Comparison of ENCODE assay signal across 9 cellular contexts in the genomic region with DNA sequence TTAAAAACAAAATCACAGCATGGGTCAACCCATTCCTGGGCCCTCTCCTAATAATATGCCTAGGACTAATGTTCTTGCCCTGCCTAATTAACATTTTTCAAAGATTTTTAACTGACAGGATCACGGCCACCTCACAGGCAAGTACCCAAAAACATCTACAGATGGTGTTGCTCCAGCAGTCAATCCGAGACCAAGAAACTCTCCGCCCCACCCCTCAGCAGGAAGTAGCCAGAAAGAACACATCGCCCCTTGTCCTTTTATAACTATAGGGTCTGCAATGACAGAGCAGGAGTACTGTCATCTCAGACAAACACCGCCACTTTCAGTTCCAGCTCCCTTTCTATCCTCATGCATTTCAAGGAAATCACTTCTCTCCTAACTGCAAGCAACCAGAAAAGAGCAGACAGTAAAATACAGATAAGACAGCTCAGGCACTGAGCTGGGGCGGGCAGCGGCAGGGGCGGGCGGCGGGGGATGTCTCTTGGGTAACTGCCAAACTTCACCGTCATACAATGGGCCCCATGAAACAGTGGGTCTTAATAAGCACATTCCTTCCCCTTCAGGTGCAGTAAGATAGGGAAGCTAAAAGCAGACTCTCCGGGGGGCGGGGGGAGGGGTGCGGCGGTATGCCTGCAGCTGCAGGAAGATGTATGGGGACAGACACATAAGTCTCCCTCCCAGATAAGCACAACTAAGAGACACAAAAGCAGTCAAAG.
DNase-seq lines count a peak whose midpoint lies in the region; ATAC-seq, FAIRE-seq and TF ChIP-seq lines count a peak whose summit lies in the region.
"Had no signal": no experiment of that assay in that cellular context is flagged by ENCODE, and none has a peak within 500 bp of the region (broad histone marks: within the 10 kb centered on the region; RNA-seq: fewer than 3 reads in every experiment).

No MANE protein-coding gene starts in this region.

- peak overlapping the region; percentile 83 for H3K4me3 Mint-ChIP-seq in activated naive CD8-positive, alpha-beta T cell
- H3K4me3 Mint-ChIP-seq in neural crest cell: peak overlapping the region; percentile 70

- no peaks in the 10 kb centered on the region for H3K9me3 ChIP-seq in KOPT-K1 (ENCODE audit: insufficient read depth, low read length, poor library complexity, severe bottlenecking)

- TF ChIP-seq POLR2A in GM12891 (IDR thresholded peaks at IDR 0.05; ENCODE audit: low read depth, low read length): no peak

- H3K36me3 ChIP-seq in KOPT-K1 (ENCODE audit: insufficient read depth, low read length): no peaks in the 10 kb centered on the region

- no peaks in the 10 kb centered on the region for H3K27me3 Mint-ChIP-seq in activated naive CD8-positive, alpha-beta T cell
- no peaks in the 10 kb centered on the region for H3K27me3 Mint-ChIP-seq in neural crest cell (ENCODE audit: low read depth)

- no peak for TF ChIP-seq CTCF in neural crest cell (conservative IDR thresholded peaks at IDR 0.05)

- peak overlapping the region; percentile 70 for H3K27ac ChIP-seq in KOPT-K1 (ENCODE audit: low read depth, low read length, poor library complexity, severe bottlenecking)
- H3K27ac ChIP-seq: HL-60 had no signal

- no peaks in the 10 kb centered on the region for H3K36me3 Mint-ChIP-seq in activated naive CD8-positive, alpha-beta T cell
- no peaks in the 10 kb centered on the region for H3K36me3 Mint-ChIP-seq in neural crest cell (ENCODE audit: low read depth)

- H3K4me1 Mint-ChIP-seq in activated naive CD8-positive, alpha-beta T cell (ENCODE audit: low read depth): peaks cover 10% of the 10 kb centered on the region
- peaks cover 10% of the 10 kb centered on the region for H3K4me1 Mint-ChIP-seq in neural crest cell

- FAIRE-seq in GM12891 (lab: Jason Lieb, UNC) (peak; percentile 80), frontal cortex (lab: Jason Lieb, UNC) (no peak)

- no peak for DNase-seq in GM12891 (ENCODE audit: insufficient read length, low spot score)
- no peak for DNase-seq in neural crest cell (ENCODE audit: low read depth, low spot score)
- no peak for DNase-seq in frontal cortex (ENCODE audit: low spot score in 2 of 2)
- no peak for DNase-seq in UCSD-AML1 (lab: John Stamatoyannopoulos, UW; ENCODE audit: unreplicated experiment)

- no peak overlapping the region for H3K27ac Mint-ChIP-seq in activated naive CD8-positive, alpha-beta T cell
- H3K27ac Mint-ChIP-seq in neural crest cell (ENCODE audit: unreplicated experiment): no peak overlapping the region

- ATAC-seq in GM21723 (IDR thresholded peaks at IDR 0.05; ENCODE audit: unreplicated experiment) (no peak), GM18519 (IDR thresholded peaks at IDR 0.05; ENCODE audit: low FRiP score, unreplicated experiment) (no peak)

- no peaks in the 10 kb centered on the region for H3K9me3 Mint-ChIP-seq in activated naive CD8-positive, alpha-beta T cell (ENCODE audit: low read depth)
- H3K9me3 Mint-ChIP-seq in neural crest cell: peaks cover 6% of the 10 kb centered on the region

TF ChIP-seq in GM12891, 5 proteins besides CTCF, POLR2A, EP300 and RAD21:
- no peak for TF ChIP-seq POU2F2 (IDR thresholded peaks at IDR 0.05; ENCODE audit: low read depth, low read length)
- no peak for TF ChIP-seq POLR2AphosphoS5 (IDR thresholded peaks at IDR 0.05; ENCODE audit: low read depth, low read length)
- no peak for TF ChIP-seq TAF1 (IDR thresholded peaks at IDR 0.05; ENCODE audit: low read depth, low read length)
- no peak for TF ChIP-seq SPI1 (IDR thresholded peaks at IDR 0.05; ENCODE audit: low read depth, low read length)
- TF ChIP-seq PAX5 (IDR thresholded peaks at IDR 0.05; ENCODE audit: insufficient read depth, low read length, severe bottlenecking): no peak
